In the genomic region with DNA sequence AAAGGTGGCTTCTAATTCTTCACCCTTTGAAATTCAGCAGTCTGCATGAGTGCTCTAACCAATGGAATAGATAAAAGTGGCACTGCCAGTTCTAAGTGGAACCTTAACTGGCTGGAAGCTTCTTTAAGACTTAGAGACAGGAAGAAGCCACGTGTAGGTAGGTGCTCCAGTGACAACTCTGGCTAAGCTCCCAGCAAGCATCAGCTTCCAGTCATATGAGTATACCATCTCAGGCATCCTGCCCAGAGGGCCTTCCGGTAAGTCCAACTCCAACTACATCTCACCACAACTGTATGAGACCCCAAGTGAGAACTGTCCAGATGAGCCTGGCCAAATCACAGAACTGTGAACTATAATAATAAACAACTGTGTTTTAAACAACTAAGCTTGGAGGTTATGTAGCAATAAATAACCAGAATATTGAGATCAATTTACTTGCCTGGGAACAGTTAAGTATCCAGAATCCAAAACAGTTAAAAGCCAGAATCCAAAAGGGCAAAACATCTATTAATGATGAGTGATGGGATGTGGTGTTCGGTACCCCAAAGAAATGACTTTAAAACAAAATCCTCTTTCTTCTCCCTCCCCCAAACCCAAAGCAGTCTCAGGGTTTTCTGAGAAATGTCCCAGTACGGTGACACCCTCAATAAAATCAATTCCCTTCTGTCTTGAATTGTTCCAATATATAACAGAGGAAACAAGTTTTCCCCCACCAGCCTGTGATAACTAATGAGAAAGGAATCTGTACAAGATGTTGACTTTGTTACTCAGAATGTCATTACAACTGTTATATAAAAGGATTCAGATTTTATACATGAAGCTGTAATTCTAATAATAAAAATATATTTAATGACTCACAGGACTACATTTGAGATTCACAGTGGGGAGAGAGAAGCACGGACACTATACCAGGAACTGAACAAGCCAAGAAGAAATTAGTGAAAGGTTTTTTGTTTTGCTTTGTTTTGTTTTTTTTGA, we compare ENCODE assay signal across 10 cellular contexts. TPM values are rescaled to one million over a fixed set of nuclear protein-coding genes. Genes with fewer than 3 reads are reported as not detected.
DNase-seq lines count a peak whose midpoint lies in the region; ATAC-seq, FAIRE-seq and TF ChIP-seq lines count a peak whose summit lies in the region.
"Had no signal": no experiment of that assay in that cellular context is flagged by ENCODE, and none has a peak within 500 bp of the region (broad histone marks: within the 10 kb centered on the region; RNA-seq: fewer than 3 reads in every experiment).

No MANE protein-coding gene starts in this region.

- H3K27me3 Mint-ChIP-seq in activated T-helper 1 cell treated with anti-CD3 and anti-CD28 coated beads, Interleukin-12 subunit alpha, Interleukin-12 subunit beta, Interleukin-2, Interleukin-4 antibody, amounts not matched to agents 30 ng/mL and 10 ng/mL and 1 ng/mL, durations not matched to agents 14 hours and 24 hours and 36 hours (ENCODE audit: insufficient read depth): no peaks in the 10 kb centered on the region

- no peak overlapping the region for H3K27ac Mint-ChIP-seq in activated T-helper 1 cell treated with anti-CD3 and anti-CD28 coated beads, Interleukin-12 subunit alpha, Interleukin-12 subunit beta, Interleukin-2, Interleukin-4 antibody, amounts not matched to agents 30 ng/mL and 10 ng/mL and 1 ng/mL, durations not matched to agents 14 hours and 24 hours and 36 hours

- no peak for ATAC-seq in GM19395 (IDR thresholded peaks at IDR 0.05; ENCODE audit: unreplicated experiment)

- H3K4me1 Mint-ChIP-seq in activated T-helper 1 cell treated with anti-CD3 and anti-CD28 coated beads, Interleukin-12 subunit alpha, Interleukin-12 subunit beta, Interleukin-2, Interleukin-4 antibody, amounts not matched to agents 30 ng/mL and 10 ng/mL and 1 ng/mL, durations not matched to agents 14 hours and 24 hours and 36 hours (ENCODE audit: low read depth): peaks cover 70% of the 10 kb centered on the region

- FAIRE-seq in H54 (lab: Jason Lieb, UNC): peak; percentile 27

- H3K4me3 Mint-ChIP-seq in activated T-helper 1 cell treated with anti-CD3 and anti-CD28 coated beads, Interleukin-12 subunit alpha, Interleukin-12 subunit beta, Interleukin-2, Interleukin-4 antibody, amounts not matched to agents 30 ng/mL and 10 ng/mL and 1 ng/mL, durations not matched to agents 14 hours and 24 hours and 36 hours: peak overlapping the region; percentile 1

- H3K9me3 Mint-ChIP-seq in activated T-helper 1 cell treated with anti-CD3 and anti-CD28 coated beads, Interleukin-12 subunit alpha, Interleukin-12 subunit beta, Interleukin-2, Interleukin-4 antibody, amounts not matched to agents 30 ng/mL and 10 ng/mL and 1 ng/mL, durations not matched to agents 14 hours and 24 hours and 36 hours: no peaks in the 10 kb centered on the region

- H3K36me3 Mint-ChIP-seq in activated T-helper 1 cell treated with anti-CD3 and anti-CD28 coated beads, Interleukin-12 subunit alpha, Interleukin-12 subunit beta, Interleukin-2, Interleukin-4 antibody, amounts not matched to agents 30 ng/mL and 10 ng/mL and 1 ng/mL, durations not matched to agents 14 hours and 24 hours and 36 hours (ENCODE audit: low read depth): peaks cover 30% of the 10 kb centered on the region

- no peak for TF ChIP-seq POLR2A in H54 (IDR thresholded peaks at IDR 0.05; ENCODE audit: low read depth, low read length)

- intact Hi-C loops in activated T-helper 1 cell treated with anti-CD3 and anti-CD28 coated beads, Interleukin-12 subunit alpha, Interleukin-12 subunit beta, Interleukin-2, Interleukin-4 antibody, amounts not matched to agents 30 ng/mL and 10 ng/mL and 1 ng/mL, durations not matched to agents 14 hours and 24 hours and 36 hours (cut with micrococcal nuclease): no loop called here

- peak; percentile 33 for DNase-seq in H54 (ENCODE audit: insufficient read length, low spot score)
- no peak for DNase-seq in activated T-helper 1 cell treated with anti-CD3 and anti-CD28 coated beads, Interleukin-12 subunit alpha, Interleukin-12 subunit beta, Interleukin-2, Interleukin-4 antibody, amounts not matched to agents 30 ng/mL and 10 ng/mL and 1 ng/mL, durations not matched to agents 14 hours and 24 hours and 36 hours (ENCODE audit: low spot score)
- DNase-seq in fibroblast of peridontal ligament (ENCODE audit: extremely low read depth): peak; percentile 90
- peak; percentile 77 for DNase-seq in stromal cell of bone marrow (ENCODE audit: low read depth)
- DNase-seq in NCI-H2227 (lab: John Stamatoyannopoulos, UW; ENCODE audit: unreplicated experiment): no peak
- no peak for DNase-seq in COLO668 (lab: John Stamatoyannopoulos, UW; ENCODE audit: unreplicated experiment)
- DNase-seq in middle frontal gyrus (ENCODE audit: extremely low spot score, low spot score): no peak
- DNase-seq: stimulated activated CD4-positive, alpha-beta T cell treated with anti-CD3 and anti-CD28 coated beads, Interleukin-15, amount 100 ng/mL, for 24 hours; stomach had no signal

RNA-seq across cellular contexts. Expression of a gene that starts 4.2 kb away (rescaled TPM):
- total RNA-seq in activated T-helper 1 cell treated with anti-CD3 and anti-CD28 coated beads, Interleukin-12 subunit alpha, Interleukin-12 subunit beta, Interleukin-2, Interleukin-4 antibody, amounts not matched to agents 30 ng/mL and 10 ng/mL and 1 ng/mL, durations not matched to agents 14 hours and 24 hours and 36 hours: 34.1 and 35.5 TPM in 2 replicates

Comparison
In these comparisons a context has a peak if more than half of its experiments do, and no peak if none do; other contexts are left out.
1. DNase-seq: peak in H54 (single experiment), fibroblast of peridontal ligament (single experiment) and stromal cell of bone marrow (single experiment); none in activated T-helper 1 cell treated with anti-CD3 and anti-CD28 coated beads, Interleukin-12 subunit alpha, Interleukin-12 subunit beta, Interleukin-2, Interleukin-4 antibody, amounts not matched to agents 30 ng/mL and 10 ng/mL and 1 ng/mL, durations not matched to agents 14 hours and 24 hours and 36 hours (single experiment), NCI-H2227 (single experiment), COLO668 (single experiment) and middle frontal gyrus (single experiment).